Comparison of ENCODE assay signal across 26 cellular contexts in genomic region chr4:6804082-6804752, GRCh38.
"Had no signal": no experiment of that assay in that cellular context is flagged by ENCODE, and none has a peak within 500 bp of the region (broad histone marks: within the 10 kb centered on the region; RNA-seq: fewer than 3 reads in every experiment).

No MANE protein-coding gene starts in this region.

- H3K27me3 Mint-ChIP-seq: activated CD8-positive, alpha-beta memory T cell treated with anti-CD3 and anti-CD28 coated beads, Interleukin-2, amount 10 ng/mL, durations not matched to agents 7 days and 5 days; activated naive CD8-positive, alpha-beta T cell treated with anti-CD3 and anti-CD28 coated beads, Interleukin-2, amount 50 U/mL, for 24 hours; activated T-cell treated with anti-CD3 and anti-CD28 coated beads, Interleukin-2, amount 50 U/mL, for 24 hours; brain; T-helper 17 cell had no signal

- H3K27ac Mint-ChIP-seq: activated CD8-positive, alpha-beta memory T cell treated with anti-CD3 and anti-CD28 coated beads, Interleukin-2, amount 10 ng/mL, durations not matched to agents 7 days and 5 days; activated naive CD4-positive, alpha-beta T cell treated with anti-CD3 and anti-CD28 coated beads, Interleukin-2, amount 50 U/mL, for 72 hours; activated naive CD8-positive, alpha-beta T cell treated with anti-CD3 and anti-CD28 coated beads, Interleukin-2, amount 50 U/mL, for 24 hours; activated T-cell treated with anti-CD3 and anti-CD28 coated beads, Interleukin-2, amount 50 U/mL, for 24 hours; activated T-helper 1 cell treated with anti-CD3 and anti-CD28 coated beads, Interleukin-12 subunit alpha, Interleukin-12 subunit beta, Interleukin-2, Interleukin-4 antibody, amounts not matched to agents 30 ng/mL and 10 ng/mL and 1 ng/mL, durations not matched to agents 14 hours and 24 hours and 36 hours; T-helper 17 cell; WTC11 had no signal

- H3K36me3 Mint-ChIP-seq: activated naive CD4-positive, alpha-beta T cell treated with anti-CD3 and anti-CD28 coated beads, Interleukin-2, amount 50 U/mL, for 72 hours; WTC11 had no signal

- H3K4me2 ChIP-seq: PC-9 had no signal

- H3K4me3 Mint-ChIP-seq: activated CD8-positive, alpha-beta memory T cell treated with anti-CD3 and anti-CD28 coated beads, Interleukin-2, amount 10 ng/mL, durations not matched to agents 7 days and 5 days; activated naive CD8-positive, alpha-beta T cell treated with anti-CD3 and anti-CD28 coated beads, Interleukin-2, amount 50 U/mL, for 24 hours; activated T-cell treated with anti-CD3 and anti-CD28 coated beads, Interleukin-2, amount 50 U/mL, for 24 hours; activated T-helper 1 cell treated with anti-CD3 and anti-CD28 coated beads, Interleukin-12 subunit alpha, Interleukin-12 subunit beta, Interleukin-2, Interleukin-4 antibody, amounts not matched to agents 30 ng/mL and 10 ng/mL and 1 ng/mL, durations not matched to agents 14 hours and 24 hours and 36 hours; brain; T-helper 17 cell; WTC11 had no signal

- H3K27ac ChIP-seq: PC-9 had no signal

- ATAC-seq: activated CD8-positive, alpha-beta memory T cell treated with anti-CD3 and anti-CD28 coated beads, Interleukin-2, amount 10 ng/mL, durations not matched to agents 7 days and 5 days; activated naive CD4-positive, alpha-beta T cell treated with anti-CD3 and anti-CD28 coated beads, Interleukin-2, amount 50 U/mL, for 72 hours; activated naive CD8-positive, alpha-beta T cell treated with anti-CD3 and anti-CD28 coated beads, Interleukin-2, amount 50 U/mL, for 24 hours; K562; T-helper 17 cell; WTC11 had no signal

- H3K9me3 Mint-ChIP-seq: activated naive CD4-positive, alpha-beta T cell treated with anti-CD3 and anti-CD28 coated beads, Interleukin-2, amount 50 U/mL, for 72 hours; activated naive CD8-positive, alpha-beta T cell treated with anti-CD3 and anti-CD28 coated beads, Interleukin-2, amount 50 U/mL, for 24 hours; activated T-cell treated with anti-CD3 and anti-CD28 coated beads, Interleukin-2, amount 50 U/mL, for 24 hours; activated T-helper 1 cell treated with anti-CD3 and anti-CD28 coated beads, Interleukin-12 subunit alpha, Interleukin-12 subunit beta, Interleukin-2, Interleukin-4 antibody, amounts not matched to agents 30 ng/mL and 10 ng/mL and 1 ng/mL, durations not matched to agents 14 hours and 24 hours and 36 hours; WTC11 had no signal

- H3K4me3 ChIP-seq: K562, PC-9 had no signal

- FAIRE-seq: astrocyte, K562 had no signal

- DNase-seq: activated CD4-positive, alpha-beta T cell treated with anti-CD3 and anti-CD28 coated beads for 48 hours; activated CD4-positive, alpha-beta T cell treated with anti-CD3 and anti-CD28 coated beads, Interleukin-2, amount 50 U/mL, for 48 hours; activated CD4-positive, CD25-positive, alpha-beta regulatory T cell treated with anti-CD3 and anti-CD28 coated beads, Interleukin-2, amount 50 U/mL, for 72 hours; activated CD8-positive, alpha-beta memory T cell treated with anti-CD3 and anti-CD28 coated beads, Interleukin-2, amount 10 ng/mL, durations not matched to agents 7 days and 5 days; activated effector memory CD4-positive, alpha-beta T cell treated with Interleukin-2 at 50 U/mL for 16 hours; activated naive CD4-positive, alpha-beta T cell; activated naive CD8-positive, alpha-beta T cell treated with anti-CD3 and anti-CD28 coated beads, Interleukin-2, amount 50 U/mL, for 24 hours; activated T-cell treated with anti-CD3 and anti-CD28 coated beads, Interleukin-2, amount 50 U/mL, for 24 hours; amygdala; Kasumi-1; NCI-H1105 treated with DMSO at 0.1 percent for 48 hours; NCI-H1436 treated with DMSO at 0.1 percent for 48 hours; NCI-H187; NCI-H2081; NCI-H510A treated with DMSO at 0.1 percent for 48 hours; NCI-H69; PC-9; SIG-M5; T-helper 17 cell; T-helper 9 cell had no signal

- H2AFZ ChIP-seq: PC-9 had no signal
